ENCODE assay signal across 1 cellular context in the genomic region with DNA sequence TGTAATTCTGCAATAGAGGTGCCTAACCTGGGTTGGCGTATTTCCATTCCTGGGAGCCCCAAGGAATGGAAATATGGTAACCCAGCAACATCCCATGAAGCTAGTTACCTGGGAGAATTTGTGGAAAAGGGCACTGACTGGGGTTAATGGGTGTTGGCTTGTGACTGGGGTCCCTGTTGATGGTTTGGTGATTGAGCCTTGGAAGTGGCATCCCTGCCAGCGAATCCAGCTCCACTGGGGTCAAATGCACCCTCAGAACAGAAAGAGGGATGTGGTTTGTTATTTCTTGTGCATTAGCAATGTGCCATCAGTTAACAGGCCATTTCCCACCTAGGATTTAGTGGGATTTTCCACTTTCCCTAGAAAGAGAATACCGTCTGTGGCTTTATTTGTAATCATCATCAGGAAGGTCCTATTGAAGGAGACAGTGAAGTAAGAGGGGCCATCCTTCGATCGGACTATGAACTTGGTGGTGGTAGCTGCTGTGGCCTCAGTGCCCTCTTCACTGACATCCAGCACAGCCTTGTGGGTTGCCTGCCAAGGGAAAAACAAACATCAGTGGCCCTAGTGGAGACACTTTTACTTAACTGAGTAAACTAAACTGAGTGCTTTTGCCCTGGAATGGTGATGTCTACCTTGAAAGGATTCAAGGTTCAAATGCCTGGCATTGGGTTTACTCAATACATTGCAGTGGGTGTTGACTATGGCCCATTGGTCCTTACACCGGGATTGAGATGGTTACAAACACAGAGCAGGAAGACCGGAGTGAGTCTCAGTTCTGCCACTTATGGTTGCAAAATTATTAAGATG.
TF ChIP-seq lines count a peak whose summit lies in the region.

No MANE protein-coding gene starts in this region.

TF ChIP-seq in HepG2, 621 proteins besides CTCF, POLR2A, EP300 and RAD21 (continued from another document and continues in another):
- TF ChIP-seq, protein P1, sequence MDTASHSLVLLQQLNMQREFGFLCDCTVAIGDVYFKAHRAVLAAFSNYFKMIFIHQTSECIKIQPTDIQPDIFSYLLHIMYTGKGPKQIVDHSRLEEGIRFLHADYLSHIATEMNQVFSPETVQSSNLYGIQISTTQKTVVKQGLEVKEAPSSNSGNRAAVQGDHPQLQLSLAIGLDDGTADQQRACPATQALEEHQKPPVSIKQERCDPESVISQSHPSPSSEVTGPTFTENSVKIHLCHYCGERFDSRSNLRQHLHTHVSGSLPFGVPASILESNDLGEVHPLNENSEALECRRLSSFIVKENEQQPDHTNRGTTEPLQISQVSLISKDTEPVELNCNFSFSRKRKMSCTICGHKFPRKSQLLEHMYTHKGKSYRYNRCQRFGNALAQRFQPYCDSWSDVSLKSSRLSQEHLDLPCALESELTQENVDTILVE (CRISPR knock-in tag; IDR thresholded peaks at IDR 0.05), result no peak
- TF ChIP-seq CHD4 (IDR thresholded peaks at IDR 0.05; ENCODE audit: borderline replicate concordance, low read length), result peak; percentile 79
- TF ChIP-seq, protein P2, sequence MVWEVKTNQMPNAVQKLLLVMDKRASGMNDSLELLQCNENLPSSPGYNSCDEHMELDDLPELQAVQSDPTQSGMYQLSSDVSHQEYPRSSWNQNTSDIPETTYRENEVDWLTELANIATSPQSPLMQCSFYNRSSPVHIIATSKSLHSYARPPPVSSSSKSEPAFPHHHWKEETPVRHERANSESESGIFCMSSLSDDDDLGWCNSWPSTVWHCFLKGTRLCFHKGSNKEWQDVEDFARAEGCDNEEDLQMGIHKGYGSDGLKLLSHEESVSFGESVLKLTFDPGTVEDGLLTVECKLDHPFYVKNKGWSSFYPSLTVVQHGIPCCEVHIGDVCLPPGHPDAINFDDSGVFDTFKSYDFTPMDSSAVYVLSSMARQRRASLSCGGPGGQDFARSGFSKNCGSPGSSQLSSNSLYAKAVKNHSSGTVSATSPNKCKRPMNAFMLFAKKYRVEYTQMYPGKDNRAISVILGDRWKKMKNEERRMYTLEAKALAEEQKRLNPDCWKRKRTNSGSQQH (CRISPR knock-in tag; IDR thresholded peaks at IDR 0.05; ENCODE audit: low read depth), result peak; percentile 23; the same call in 1 of the 2 replicates
- TF ChIP-seq, protein P3, sequence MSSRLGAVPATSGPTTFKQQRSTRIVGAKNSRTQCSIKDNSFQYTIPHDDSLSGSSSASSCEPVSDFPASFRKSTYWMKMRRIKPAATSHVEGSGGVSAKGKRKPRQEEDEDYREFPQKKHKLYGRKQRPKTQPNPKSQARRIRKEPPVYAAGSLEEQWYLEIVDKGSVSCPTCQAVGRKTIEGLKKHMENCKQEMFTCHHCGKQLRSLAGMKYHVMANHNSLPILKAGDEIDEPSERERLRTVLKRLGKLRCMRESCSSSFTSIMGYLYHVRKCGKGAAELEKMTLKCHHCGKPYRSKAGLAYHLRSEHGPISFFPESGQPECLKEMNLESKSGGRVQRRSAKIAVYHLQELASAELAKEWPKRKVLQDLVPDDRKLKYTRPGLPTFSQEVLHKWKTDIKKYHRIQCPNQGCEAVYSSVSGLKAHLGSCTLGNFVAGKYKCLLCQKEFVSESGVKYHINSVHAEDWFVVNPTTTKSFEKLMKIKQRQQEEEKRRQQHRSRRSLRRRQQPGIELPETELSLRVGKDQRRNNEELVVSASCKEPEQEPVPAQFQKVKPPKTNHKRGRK (CRISPR knock-in tag; IDR thresholded peaks at IDR 0.05), result no peak
- TF ChIP-seq, protein P4, sequence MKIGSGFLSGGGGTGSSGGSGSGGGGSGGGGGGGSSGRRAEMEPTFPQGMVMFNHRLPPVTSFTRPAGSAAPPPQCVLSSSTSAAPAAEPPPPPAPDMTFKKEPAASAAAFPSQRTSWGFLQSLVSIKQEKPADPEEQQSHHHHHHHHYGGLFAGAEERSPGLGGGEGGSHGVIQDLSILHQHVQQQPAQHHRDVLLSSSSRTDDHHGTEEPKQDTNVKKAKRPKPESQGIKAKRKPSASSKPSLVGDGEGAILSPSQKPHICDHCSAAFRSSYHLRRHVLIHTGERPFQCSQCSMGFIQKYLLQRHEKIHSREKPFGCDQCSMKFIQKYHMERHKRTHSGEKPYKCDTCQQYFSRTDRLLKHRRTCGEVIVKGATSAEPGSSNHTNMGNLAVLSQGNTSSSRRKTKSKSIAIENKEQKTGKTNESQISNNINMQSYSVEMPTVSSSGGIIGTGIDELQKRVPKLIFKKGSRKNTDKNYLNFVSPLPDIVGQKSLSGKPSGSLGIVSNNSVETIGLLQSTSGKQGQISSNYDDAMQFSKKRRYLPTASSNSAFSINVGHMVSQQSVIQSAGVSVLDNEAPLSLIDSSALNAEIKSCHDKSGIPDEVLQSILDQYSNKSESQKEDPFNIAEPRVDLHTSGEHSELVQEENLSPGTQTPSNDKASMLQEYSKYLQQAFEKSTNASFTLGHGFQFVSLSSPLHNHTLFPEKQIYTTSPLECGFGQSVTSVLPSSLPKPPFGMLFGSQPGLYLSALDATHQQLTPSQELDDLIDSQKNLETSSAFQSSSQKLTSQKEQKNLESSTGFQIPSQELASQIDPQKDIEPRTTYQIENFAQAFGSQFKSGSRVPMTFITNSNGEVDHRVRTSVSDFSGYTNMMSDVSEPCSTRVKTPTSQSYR (CRISPR knock-in tag; IDR thresholded peaks at IDR 0.05; ENCODE audit: borderline replicate concordance), result peak; percentile 20; the same call in 1 of the 2 replicates
- peak; percentile 37; the same call in 1 of the 2 replicates for TF ChIP-seq ESRRA (CRISPR knock-in tag; IDR thresholded peaks at IDR 0.05; ENCODE audit: low read depth)
- 0 out of 2 replicates have a peak, but pooled peaks have one; percentile 32 for TF ChIP-seq ZBTB20 (CRISPR knock-in tag; IDR thresholded peaks at IDR 0.05; ENCODE audit: borderline replicate concordance, low read depth)
- peak; percentile 73 for TF ChIP-seq TBL1XR1 (IDR thresholded peaks at IDR 0.05; ENCODE audit: borderline replicate concordance, low read length, partially characterized antibody)
- peak; percentile 61; the same call in 1 of the 2 replicates for TF ChIP-seq PPARG (CRISPR knock-in tag; conservative IDR thresholded peaks at IDR 0.05)
- peak; percentile 93 for TF ChIP-seq RARA (CRISPR knock-in tag; IDR thresholded peaks at IDR 0.05)
- TF ChIP-seq, protein P5, sequence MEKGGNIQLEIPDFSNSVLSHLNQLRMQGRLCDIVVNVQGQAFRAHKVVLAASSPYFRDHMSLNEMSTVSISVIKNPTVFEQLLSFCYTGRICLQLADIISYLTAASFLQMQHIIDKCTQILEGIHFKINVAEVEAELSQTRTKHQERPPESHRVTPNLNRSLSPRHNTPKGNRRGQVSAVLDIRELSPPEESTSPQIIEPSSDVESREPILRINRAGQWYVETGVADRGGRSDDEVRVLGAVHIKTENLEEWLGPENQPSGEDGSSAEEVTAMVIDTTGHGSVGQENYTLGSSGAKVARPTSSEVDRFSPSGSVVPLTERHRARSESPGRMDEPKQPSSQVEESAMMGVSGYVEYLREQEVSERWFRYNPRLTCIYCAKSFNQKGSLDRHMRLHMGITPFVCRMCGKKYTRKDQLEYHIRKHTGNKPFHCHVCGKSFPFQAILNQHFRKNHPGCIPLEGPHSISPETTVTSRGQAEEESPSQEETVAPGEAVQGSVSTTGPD (CRISPR knock-in tag; IDR thresholded peaks at IDR 0.05), result peak; percentile 76
- TF ChIP-seq ZNF501 (CRISPR knock-in tag; IDR thresholded peaks at IDR 0.05), result 0 out of 2 replicates have a peak, but pooled peaks have one; percentile 12
- TF ChIP-seq, protein P6, sequence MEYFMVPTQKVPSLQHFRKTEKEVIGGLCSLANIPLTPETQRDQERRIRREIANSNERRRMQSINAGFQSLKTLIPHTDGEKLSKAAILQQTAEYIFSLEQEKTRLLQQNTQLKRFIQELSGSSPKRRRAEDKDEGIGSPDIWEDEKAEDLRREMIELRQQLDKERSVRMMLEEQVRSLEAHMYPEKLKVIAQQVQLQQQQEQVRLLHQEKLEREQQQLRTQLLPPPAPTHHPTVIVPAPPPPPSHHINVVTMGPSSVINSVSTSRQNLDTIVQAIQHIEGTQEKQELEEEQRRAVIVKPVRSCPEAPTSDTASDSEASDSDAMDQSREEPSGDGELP (IDR thresholded peaks at IDR 0.05; ENCODE audit: borderline replicate concordance, low read depth), result no peak; the same call in 1 of the 2 replicates
- peak; percentile 86 for TF ChIP-seq HNRNPL (IDR thresholded peaks at IDR 0.05; ENCODE audit: low read depth, low read length)
- TF ChIP-seq ZKSCAN8 (CRISPR knock-in tag; IDR thresholded peaks at IDR 0.05; ENCODE audit: borderline replicate concordance), result 0 out of 2 replicates have a peak, but pooled peaks have one; percentile 27
- TF ChIP-seq, protein P7, sequence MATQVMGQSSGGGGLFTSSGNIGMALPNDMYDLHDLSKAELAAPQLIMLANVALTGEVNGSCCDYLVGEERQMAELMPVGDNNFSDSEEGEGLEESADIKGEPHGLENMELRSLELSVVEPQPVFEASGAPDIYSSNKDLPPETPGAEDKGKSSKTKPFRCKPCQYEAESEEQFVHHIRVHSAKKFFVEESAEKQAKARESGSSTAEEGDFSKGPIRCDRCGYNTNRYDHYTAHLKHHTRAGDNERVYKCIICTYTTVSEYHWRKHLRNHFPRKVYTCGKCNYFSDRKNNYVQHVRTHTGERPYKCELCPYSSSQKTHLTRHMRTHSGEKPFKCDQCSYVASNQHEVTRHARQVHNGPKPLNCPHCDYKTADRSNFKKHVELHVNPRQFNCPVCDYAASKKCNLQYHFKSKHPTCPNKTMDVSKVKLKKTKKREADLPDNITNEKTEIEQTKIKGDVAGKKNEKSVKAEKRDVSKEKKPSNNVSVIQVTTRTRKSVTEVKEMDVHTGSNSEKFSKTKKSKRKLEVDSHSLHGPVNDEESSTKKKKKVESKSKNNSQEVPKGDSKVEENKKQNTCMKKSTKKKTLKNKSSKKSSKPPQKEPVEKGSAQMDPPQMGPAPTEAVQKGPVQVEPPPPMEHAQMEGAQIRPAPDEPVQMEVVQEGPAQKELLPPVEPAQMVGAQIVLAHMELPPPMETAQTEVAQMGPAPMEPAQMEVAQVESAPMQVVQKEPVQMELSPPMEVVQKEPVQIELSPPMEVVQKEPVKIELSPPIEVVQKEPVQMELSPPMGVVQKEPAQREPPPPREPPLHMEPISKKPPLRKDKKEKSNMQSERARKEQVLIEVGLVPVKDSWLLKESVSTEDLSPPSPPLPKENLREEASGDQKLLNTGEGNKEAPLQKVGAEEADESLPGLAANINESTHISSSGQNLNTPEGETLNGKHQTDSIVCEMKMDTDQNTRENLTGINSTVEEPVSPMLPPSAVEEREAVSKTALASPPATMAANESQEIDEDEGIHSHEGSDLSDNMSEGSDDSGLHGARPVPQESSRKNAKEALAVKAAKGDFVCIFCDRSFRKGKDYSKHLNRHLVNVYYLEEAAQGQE (IDR thresholded peaks at IDR 0.05; ENCODE audit: borderline replicate concordance in 1 of 2, low read depth in 1 of 2, low read length in 2 of 2), result 0 out of 4 replicates have a peak, but pooled peaks of 1 of the 2 experiments have one; percentile 28
- TF ChIP-seq ZNF891 (CRISPR knock-in tag; IDR thresholded peaks at IDR 0.05), result no peak
- peak; percentile 79 to 84 for TF ChIP-seq NR2F1 (CRISPR knock-in tag; IDR thresholded peaks at IDR 0.05)
- TF ChIP-seq SIX4 (CRISPR knock-in tag; IDR thresholded peaks at IDR 0.05), result peak; percentile 31; the same call in 1 of the 2 replicates
- TF ChIP-seq, protein P8, sequence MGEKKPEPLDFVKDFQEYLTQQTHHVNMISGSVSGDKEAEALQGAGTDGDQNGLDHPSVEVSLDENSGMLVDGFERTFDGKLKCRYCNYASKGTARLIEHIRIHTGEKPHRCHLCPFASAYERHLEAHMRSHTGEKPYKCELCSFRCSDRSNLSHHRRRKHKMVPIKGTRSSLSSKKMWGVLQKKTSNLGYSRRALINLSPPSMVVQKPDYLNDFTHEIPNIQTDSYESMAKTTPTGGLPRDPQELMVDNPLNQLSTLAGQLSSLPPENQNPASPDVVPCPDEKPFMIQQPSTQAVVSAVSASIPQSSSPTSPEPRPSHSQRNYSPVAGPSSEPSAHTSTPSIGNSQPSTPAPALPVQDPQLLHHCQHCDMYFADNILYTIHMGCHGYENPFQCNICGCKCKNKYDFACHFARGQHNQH (CRISPR knock-in tag; IDR thresholded peaks at IDR 0.05), result peak; percentile 88; the same call in 1 of the 2 replicates
- peak; percentile 79 for TF ChIP-seq NFIC (IDR thresholded peaks at IDR 0.05; ENCODE audit: low read length)
- peak; percentile 43; the same call in 1 of the 2 replicates for TF ChIP-seq ZBTB7B (CRISPR knock-in tag; IDR thresholded peaks at IDR 0.05)
- peak; percentile 86 for TF ChIP-seq NCOR1 (IDR thresholded peaks at IDR 0.05; ENCODE audit: borderline replicate concordance, low read length)
- peak; percentile 79; the same call in 1 of the 2 replicates for TF ChIP-seq PHF21A (CRISPR knock-in tag; IDR thresholded peaks at IDR 0.05)
- peak; percentile 70; the same call in 1 of the 2 replicates for TF ChIP-seq ZNF652 (CRISPR knock-in tag; IDR thresholded peaks at IDR 0.05; ENCODE audit: borderline replicate concordance, low read depth)
- TF ChIP-seq, protein P9, sequence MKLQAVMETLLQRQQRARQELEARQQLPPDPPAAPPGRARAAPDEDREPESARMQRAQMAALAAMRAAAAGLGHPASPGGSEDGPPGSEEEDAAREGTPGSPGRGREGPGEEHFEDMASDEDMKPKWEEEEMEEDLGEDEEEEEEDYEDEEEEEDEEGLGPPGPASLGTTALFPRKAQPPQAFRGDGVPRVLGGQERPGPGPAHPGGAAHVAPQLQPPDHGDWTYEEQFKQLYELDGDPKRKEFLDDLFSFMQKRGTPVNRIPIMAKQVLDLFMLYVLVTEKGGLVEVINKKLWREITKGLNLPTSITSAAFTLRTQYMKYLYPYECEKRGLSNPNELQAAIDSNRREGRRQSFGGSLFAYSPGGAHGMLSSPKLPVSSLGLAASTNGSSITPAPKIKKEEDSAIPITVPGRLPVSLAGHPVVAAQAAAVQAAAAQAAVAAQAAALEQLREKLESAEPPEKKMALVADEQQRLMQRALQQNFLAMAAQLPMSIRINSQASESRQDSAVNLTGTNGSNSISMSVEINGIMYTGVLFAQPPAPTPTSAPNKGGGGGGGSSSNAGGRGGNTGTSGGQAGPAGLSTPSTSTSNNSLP (IDR thresholded peaks at IDR 0.05; ENCODE audit: low read depth, low read length), result peak; percentile 39; the same call in 1 of the 2 replicates
- TF ChIP-seq ZNF605 (CRISPR knock-in tag; IDR thresholded peaks at IDR 0.05), result peak; percentile 72; the same call in 1 of the 2 replicates
- TF ChIP-seq GFI1 (CRISPR knock-in tag; IDR thresholded peaks at IDR 0.05; ENCODE audit: borderline replicate concordance), result peak; percentile 78; the same call in 1 of the 2 replicates
- peak; percentile 67 for TF ChIP-seq SAP130 (CRISPR knock-in tag; IDR thresholded peaks at IDR 0.05; ENCODE audit: low read depth)
- TF ChIP-seq, protein P10, sequence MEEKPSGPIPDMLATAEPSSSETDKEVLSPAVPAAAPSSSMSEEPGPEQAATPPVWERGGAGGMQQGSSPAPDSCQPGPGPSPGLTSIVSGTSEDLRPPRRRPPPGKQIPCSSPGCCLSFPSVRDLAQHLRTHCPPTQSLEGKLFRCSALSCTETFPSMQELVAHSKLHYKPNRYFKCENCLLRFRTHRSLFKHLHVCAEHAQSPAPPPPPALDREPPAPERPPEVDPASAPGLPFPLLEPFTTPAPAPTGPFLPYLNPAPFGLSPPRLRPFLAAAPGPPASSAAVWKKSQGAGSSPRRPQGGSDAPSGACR (CRISPR knock-in tag; IDR thresholded peaks at IDR 0.05), result peak; percentile 70; the same call in 1 of the 2 replicates
- no peak for TF ChIP-seq TCF12 (IDR thresholded peaks at IDR 0.05)
- no peak for TF ChIP-seq TCF12 (CRISPR knock-in tag; IDR thresholded peaks at IDR 0.05)
- no peak for TF ChIP-seq HOXA9 (CRISPR knock-in tag; IDR thresholded peaks at IDR 0.05; ENCODE audit: borderline replicate concordance)
- TF ChIP-seq NFYB (CRISPR knock-in tag; IDR thresholded peaks at IDR 0.05), result no peak
- TF ChIP-seq, protein P11, sequence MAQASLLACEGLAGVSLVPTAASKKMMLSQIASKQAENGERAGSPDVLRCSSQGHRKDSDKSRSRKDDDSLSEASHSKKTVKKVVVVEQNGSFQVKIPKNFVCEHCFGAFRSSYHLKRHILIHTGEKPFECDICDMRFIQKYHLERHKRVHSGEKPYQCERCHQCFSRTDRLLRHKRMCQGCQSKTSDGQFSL (CRISPR knock-in tag; IDR thresholded peaks at IDR 0.05), result no peak
- TF ChIP-seq ATAD3A (CRISPR knock-in tag; IDR thresholded peaks at IDR 0.05), result no peak
- peak; percentile 43; the same call in 1 of the 2 replicates for TF ChIP-seq HOXA5 (CRISPR knock-in tag; IDR thresholded peaks at IDR 0.05)
